12 cellular contexts compared by ENCODE assay signal in the genomic region with DNA sequence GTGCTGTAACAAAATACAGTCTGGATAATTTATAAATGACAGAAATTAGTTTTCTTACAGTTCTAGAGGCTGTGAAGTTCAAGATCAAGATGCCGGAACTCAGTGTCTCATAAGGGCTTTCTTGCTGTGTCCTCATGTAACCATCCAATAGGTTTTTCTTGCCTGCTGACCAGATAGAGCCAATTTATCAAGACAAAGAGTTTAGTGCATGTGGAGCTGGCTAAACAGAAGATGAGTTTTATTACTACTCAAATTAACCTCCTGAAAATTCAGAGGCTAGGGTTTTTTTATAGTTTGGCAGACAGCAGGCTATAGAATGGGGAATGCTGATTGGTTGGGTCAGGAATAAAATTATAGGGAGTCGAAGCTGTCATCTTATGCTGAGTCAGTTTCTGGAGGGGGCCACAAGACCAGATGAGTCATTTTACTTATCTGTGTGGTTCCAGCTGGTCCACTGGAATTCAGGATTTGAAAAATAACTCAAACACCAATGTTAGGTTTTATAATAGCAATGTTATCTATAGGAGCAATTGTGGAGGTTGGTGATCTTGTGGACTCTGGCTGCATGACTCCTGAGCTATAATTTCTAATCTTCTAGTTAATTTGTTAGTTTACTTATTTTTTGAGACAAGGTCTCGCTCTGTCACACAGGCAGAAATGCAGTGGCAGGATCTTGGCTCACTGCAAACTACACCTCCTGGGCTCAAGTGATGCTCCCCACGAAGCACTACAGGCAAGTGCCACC. TPM values are rescaled to one million over a fixed set of nuclear protein-coding genes. Genes with fewer than 3 reads are reported as not detected.
DNase-seq lines count a peak whose midpoint lies in the region; ATAC-seq, FAIRE-seq and TF ChIP-seq lines count a peak whose summit lies in the region.
"Had no signal": no experiment of that assay in that cellular context is flagged by ENCODE, and none has a peak within 500 bp of the region (broad histone marks: within the 10 kb centered on the region; RNA-seq: fewer than 3 reads in every experiment).

No MANE protein-coding gene starts in this region.

- H3K9me3 ChIP-seq in hepatocyte (ENCODE audit: low read depth): no peaks in the 10 kb centered on the region

- DNase-seq in AG08396 (ENCODE audit: low spot score): peak; percentile 65
- peak; percentile 48 for DNase-seq in HTR-8/SVneo (ENCODE audit: insufficient read length, low spot score)
- peak; percentile 40 for DNase-seq in astrocyte of the cerebellum (ENCODE audit: low read depth)
- DNase-seq in hepatocyte (ENCODE audit: low spot score): peak; percentile 49
- no peak for DNase-seq in stimulated activated naive CD8-positive, alpha-beta T cell treated with anti-CD3 and anti-CD28 coated beads, Interleukin-15, amount 100 ng/mL, for 72 hours
- no peak for DNase-seq in NCI-H1694 treated with DMSO at 0.1 percent for 48 hours (lab: John Stamatoyannopoulos, UW)
- DNase-seq: activated T-cell treated with anti-CD3 and anti-CD28 coated beads, Interleukin-2, amount 50 U/mL, for 4 hours; CD8-positive, alpha-beta T cell; NCI-H1092; stimulated activated naive CD4-positive, alpha-beta T cell had no signal

- H3K27me3 Mint-ChIP-seq in stimulated activated naive CD8-positive, alpha-beta T cell treated with anti-CD3 and anti-CD28 coated beads, Interleukin-15, amount 100 ng/mL, for 72 hours: peaks cover 9% of the 10 kb centered on the region

- H3K9me3 Mint-ChIP-seq in stimulated activated naive CD8-positive, alpha-beta T cell treated with anti-CD3 and anti-CD28 coated beads, Interleukin-15, amount 100 ng/mL, for 72 hours: peaks cover 3 to 11% of the 10 kb centered on the region in 2 donors
- H3K9me3 Mint-ChIP-seq: activated T-cell treated with anti-CD3 and anti-CD28 coated beads, Interleukin-2, amount 50 U/mL, for 4 hours; CD8-positive, alpha-beta T cell had no signal

- H3K27me3 ChIP-seq in hepatocyte: no peaks in the 10 kb centered on the region

- no peak for TF ChIP-seq CTCF in astrocyte of the cerebellum (IDR thresholded peaks at IDR 0.05; ENCODE audit: low read depth, low read length, missing control alignments)
- TF ChIP-seq CTCF in hepatocyte (IDR thresholded peaks at IDR 0.05; ENCODE audit: poor library complexity): no peak

- H3K27ac Mint-ChIP-seq in stimulated activated naive CD8-positive, alpha-beta T cell treated with anti-CD3 and anti-CD28 coated beads, Interleukin-15, amount 100 ng/mL, for 72 hours: no peak overlapping the region
- H3K27ac Mint-ChIP-seq: CD8-positive, alpha-beta T cell had no signal

- H3K4me3 Mint-ChIP-seq in stimulated activated naive CD8-positive, alpha-beta T cell treated with anti-CD3 and anti-CD28 coated beads, Interleukin-15, amount 100 ng/mL, for 72 hours: no peak overlapping the region
- H3K4me3 Mint-ChIP-seq: activated T-cell treated with anti-CD3 and anti-CD28 coated beads, Interleukin-2, amount 50 U/mL, for 4 hours; CD8-positive, alpha-beta T cell had no signal

- no peak overlapping the region for H2AFZ ChIP-seq in hepatocyte

- H3K4me1 Mint-ChIP-seq in stimulated activated naive CD8-positive, alpha-beta T cell treated with anti-CD3 and anti-CD28 coated beads, Interleukin-15, amount 100 ng/mL, for 72 hours: peaks cover 60% of the 10 kb centered on the region

- no peak overlapping the region for H3K4me3 ChIP-seq in astrocyte of the cerebellum (ENCODE audit: low read depth, low read length)
- no peak overlapping the region for H3K4me3 ChIP-seq in hepatocyte

- no peaks in the 10 kb centered on the region for H3K36me3 ChIP-seq in hepatocyte (replicated peaks; ENCODE audit: insufficient read depth, low read depth)

- in situ Hi-C loops in astrocyte of the cerebellum (cut with HindIII; ENCODE audit: low sequenced_read_pairs): no loop called here

- no peak for FAIRE-seq in HTR-8/SVneo (lab: Jason Lieb, UNC)

- H3K4me1 ChIP-seq in hepatocyte (ENCODE audit: insufficient read depth): peaks cover 31% of the 10 kb centered on the region

- no peak for ATAC-seq in stimulated activated naive CD8-positive, alpha-beta T cell treated with anti-CD3 and anti-CD28 coated beads, Interleukin-15, amount 100 ng/mL, for 72 hours
- no peak for ATAC-seq in GM21576 (IDR thresholded peaks at IDR 0.05; ENCODE audit: unreplicated experiment)
- no peak for ATAC-seq in HG02588 (IDR thresholded peaks at IDR 0.05; ENCODE audit: unreplicated experiment)
- ATAC-seq: activated T-cell treated with anti-CD3 and anti-CD28 coated beads, Interleukin-2, amount 50 U/mL, for 4 hours; CD8-positive, alpha-beta T cell had no signal

- H3K4me2 ChIP-seq in hepatocyte: no peak overlapping the region

- no peaks in the 10 kb centered on the region for H4K20me1 ChIP-seq in hepatocyte (ENCODE audit: insufficient read depth, poor library complexity, severe bottlenecking)

- H3K27ac ChIP-seq in hepatocyte: peak overlapping the region; percentile 54

- peaks cover 10% of the 10 kb centered on the region for H3K79me2 ChIP-seq in hepatocyte

- 74% methylated on average over 4 of the region's 4 CpGs for WGBS in hepatocyte (ENCODE audit: low lambda C conversion rate, missing lambda C conversion rate)

- H3K9me2 ChIP-seq in hepatocyte (replicated peaks; ENCODE audit: insufficient read depth): no peaks in the 10 kb centered on the region

RNA-seq across cellular contexts. Expression of gene PDK1, which starts 3.2 kb away (rescaled TPM):
- total RNA-seq in hepatocyte: 10.2 and 13.1 TPM in 2 replicates
- 8.0 and 15.8 TPM in 2 replicates for polyA plus RNA-seq in hepatocyte

Comparison
In these comparisons a context has a peak if more than half of its experiments do, and no peak if none do; other contexts are left out.
1. DNase-seq: peak in AG08396 (single experiment), HTR-8/SVneo (single experiment), astrocyte of the cerebellum (single experiment) and hepatocyte (single experiment); none in stimulated activated naive CD8-positive, alpha-beta T cell treated with anti-CD3 and anti-CD28 coated beads, Interleukin-15, amount 100 ng/mL, for 72 hours (0 of 2) and NCI-H1694 treated with DMSO at 0.1 percent for 48 hours (single experiment).